Comparison of ENCODE assay signal across 8 cellular contexts in genomic region chr2:8481463-8482009, GRCh38.
A peak's percentile ranks its signal among the peaks of the same experiment; 100 is the strongest.
DNase-seq lines count a peak whose midpoint lies in the region; ATAC-seq lines count a peak whose summit lies in the region.

No MANE protein-coding gene starts in this region.

- peak overlapping the region; percentile 95 for H3K4me3 Mint-ChIP-seq in stimulated activated effector memory CD8-positive, alpha-beta T cell treated with anti-CD3 and anti-CD28 coated beads, Interleukin-12 subunit alpha, Interleukin-12 subunit beta, amount 100 ng/mL, for 72 hours

- peaks cover 81% of the 10 kb centered on the region for H3K4me1 Mint-ChIP-seq in stimulated activated effector memory CD8-positive, alpha-beta T cell treated with anti-CD3 and anti-CD28 coated beads, Interleukin-12 subunit alpha, Interleukin-12 subunit beta, amount 100 ng/mL, for 72 hours

- no peaks in the 10 kb centered on the region for H3K9me3 Mint-ChIP-seq in stimulated activated effector memory CD8-positive, alpha-beta T cell treated with anti-CD3 and anti-CD28 coated beads, Interleukin-12 subunit alpha, Interleukin-12 subunit beta, amount 100 ng/mL, for 72 hours

- ATAC-seq in HG03066 (IDR thresholded peaks at IDR 0.05; ENCODE audit: low read depth, unreplicated experiment) = peak; percentile 46
- peak; percentile 79 for ATAC-seq in stimulated activated effector memory CD8-positive, alpha-beta T cell treated with anti-CD3 and anti-CD28 coated beads, Interleukin-12 subunit alpha, Interleukin-12 subunit beta, amount 100 ng/mL, for 72 hours

- H3K27ac Mint-ChIP-seq in stimulated activated effector memory CD8-positive, alpha-beta T cell treated with anti-CD3 and anti-CD28 coated beads, Interleukin-12 subunit alpha, Interleukin-12 subunit beta, amount 100 ng/mL, for 72 hours = peak overlapping the region; percentile 97

- H3K36me3 Mint-ChIP-seq in stimulated activated effector memory CD8-positive, alpha-beta T cell treated with anti-CD3 and anti-CD28 coated beads, Interleukin-12 subunit alpha, Interleukin-12 subunit beta, amount 100 ng/mL, for 72 hours = peaks cover 46% of the 10 kb centered on the region

- DNase-seq in activated T-cell treated with anti-CD3 and anti-CD28 coated beads for 48 hours (ENCODE audit: low read depth) = peak; percentile 43
- DNase-seq in activated T-cell treated with anti-CD3 and anti-CD28 coated beads for 4 hours = no peak
- peak; percentile 51 to 57 for DNase-seq in activated CD4-positive, alpha-beta T cell treated with anti-CD3 and anti-CD28 coated beads, Interleukin-2, amount 50 U/mL, for 48 hours
- peak in 1 of 2 donors; percentile 76 for DNase-seq in stimulated activated effector memory CD8-positive, alpha-beta T cell treated with anti-CD3 and anti-CD28 coated beads, Interleukin-12 subunit alpha, Interleukin-12 subunit beta, amount 100 ng/mL, for 72 hours (ENCODE audit: low spot score in 2 of 2)
- DNase-seq in COLO829 (ENCODE audit: low spot score) = no peak
- DNase-seq in DMS153 (lab: John Stamatoyannopoulos, UW) = no peak
- no peak for DNase-seq in anterior cingulate cortex (lab: John Stamatoyannopoulos, UW)

Comparison
In these comparisons a context has a peak if more than half of its experiments do, and no peak if none do; other contexts are left out.
1. DNase-seq: peak in activated T-cell treated with anti-CD3 and anti-CD28 coated beads for 48 hours (single experiment) and activated CD4-positive, alpha-beta T cell treated with anti-CD3 and anti-CD28 coated beads, Interleukin-2, amount 50 U/mL, for 48 hours (2 of 2); none in activated T-cell treated with anti-CD3 and anti-CD28 coated beads for 4 hours (single experiment), COLO829 (single experiment), DMS153 (single experiment) and anterior cingulate cortex (0 of 58).